In the genomic region with DNA sequence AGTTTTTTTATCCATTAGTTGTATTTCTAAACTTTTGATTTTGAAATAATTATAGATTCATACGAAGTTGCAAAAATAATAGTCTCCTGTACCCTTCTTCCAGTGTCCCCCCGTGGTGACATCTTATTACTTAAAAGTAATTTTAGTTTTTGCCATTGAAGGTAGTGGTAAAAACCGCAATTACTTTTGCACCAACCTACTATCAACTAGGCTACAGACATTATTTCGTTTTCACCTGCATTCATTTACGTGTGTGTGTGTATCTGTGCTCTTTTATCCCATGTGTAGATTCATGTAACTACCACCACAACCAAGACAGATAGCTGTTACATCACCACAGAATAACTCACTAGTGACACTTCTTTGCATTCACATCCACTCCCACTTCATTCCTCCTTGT, we compare ENCODE assay signal across 2 cellular contexts.
A peak's percentile ranks its signal among the peaks of the same experiment; 100 is the strongest.
TF ChIP-seq lines count a peak whose summit lies in the region.

No MANE protein-coding gene starts in this region.

TF ChIP-seq in HepG2, 621 proteins besides CTCF, POLR2A, EP300 and RAD21:
- TF ChIP-seq NFKB2 (CRISPR knock-in tag; IDR thresholded peaks at IDR 0.05; ENCODE audit: borderline replicate concordance), result no peak
- peak; percentile 44; the same call in 1 of the 2 replicates for TF ChIP-seq ZBTB40 (IDR thresholded peaks at IDR 0.05)
- TF ChIP-seq ZBTB40 (CRISPR knock-in tag; IDR thresholded peaks at IDR 0.05), result no peak

TF ChIP-seq in HEK293T, 16 proteins besides CTCF, POLR2A, EP300 and RAD21:
- TF ChIP-seq FOXK2 (IDR thresholded peaks at IDR 0.05) (no peak), ELF4 (IDR thresholded peaks at IDR 0.05) (peak; percentile 79)
